Comparison of ENCODE assay signal across 1 cellular context in genomic region chr6:160139420-160139851, GRCh38.
TF ChIP-seq lines count a peak whose summit lies in the region.

No MANE protein-coding gene starts in this region.

TF ChIP-seq in A549, 52 proteins besides CTCF, POLR2A, EP300 and RAD21 (continued from another document):
- TF ChIP-seq CEBPB (IDR thresholded peaks at IDR 0.05) (0 out of 4 replicates have a peak, but pooled peaks of 1 of the 2 experiments have one; percentile 17), ZC3H11A (IDR thresholded peaks at IDR 0.05) (no peak), TP53 (CRISPR knock-in tag; IDR thresholded peaks at IDR 0.05) (no peak)
TF ChIP-seq in A549: peak in this region for 4.
